ENCODE assay signal across 1 cellular context in the genomic region with DNA sequence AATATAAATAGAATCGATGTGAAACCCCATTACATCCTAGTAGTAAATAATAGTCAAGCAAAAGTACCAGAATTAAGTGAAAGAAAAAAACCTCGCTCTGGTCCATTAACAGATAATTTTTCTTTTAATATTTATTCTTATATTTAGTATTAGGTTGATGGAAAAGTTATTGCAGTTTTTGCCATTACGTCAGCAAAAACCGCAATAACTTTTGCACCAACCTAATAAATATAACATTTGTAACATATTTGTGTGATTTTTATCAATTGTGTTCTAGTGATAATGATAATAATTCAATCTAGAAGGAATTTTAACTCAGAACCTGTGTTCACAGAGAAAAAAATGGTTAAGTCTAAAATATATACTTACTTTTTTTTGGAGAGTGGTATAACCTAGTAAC.
TF ChIP-seq lines count a peak whose summit lies in the region.

No MANE protein-coding gene starts in this region.

TF ChIP-seq in HepG2, 621 proteins besides CTCF, POLR2A, EP300 and RAD21 (continued from another document):
- TF ChIP-seq, protein P1, sequence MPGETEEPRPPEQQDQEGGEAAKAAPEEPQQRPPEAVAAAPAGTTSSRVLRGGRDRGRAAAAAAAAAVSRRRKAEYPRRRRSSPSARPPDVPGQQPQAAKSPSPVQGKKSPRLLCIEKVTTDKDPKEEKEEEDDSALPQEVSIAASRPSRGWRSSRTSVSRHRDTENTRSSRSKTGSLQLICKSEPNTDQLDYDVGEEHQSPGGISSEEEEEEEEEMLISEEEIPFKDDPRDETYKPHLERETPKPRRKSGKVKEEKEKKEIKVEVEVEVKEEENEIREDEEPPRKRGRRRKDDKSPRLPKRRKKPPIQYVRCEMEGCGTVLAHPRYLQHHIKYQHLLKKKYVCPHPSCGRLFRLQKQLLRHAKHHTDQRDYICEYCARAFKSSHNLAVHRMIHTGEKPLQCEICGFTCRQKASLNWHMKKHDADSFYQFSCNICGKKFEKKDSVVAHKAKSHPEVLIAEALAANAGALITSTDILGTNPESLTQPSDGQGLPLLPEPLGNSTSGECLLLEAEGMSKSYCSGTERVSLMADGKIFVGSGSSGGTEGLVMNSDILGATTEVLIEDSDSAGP (CRISPR knock-in tag; IDR thresholded peaks at IDR 0.05; ENCODE audit: borderline replicate concordance): no peak
- no peak for TF ChIP-seq ZNF674 (CRISPR knock-in tag; IDR thresholded peaks at IDR 0.05; ENCODE audit: low read depth)
- TF ChIP-seq NKX3-1 (CRISPR knock-in tag; IDR thresholded peaks at IDR 0.05): no peak
- peak; percentile 51 to 89; a peak in 3 of 4 replicates for TF ChIP-seq MAFK (conservative IDR thresholded peaks at IDR 0.05 in 1 of 2, IDR thresholded peaks at IDR 0.05 in 1 of 2; ENCODE audit: low read length in 2 of 2)
- TF ChIP-seq, protein P2, sequence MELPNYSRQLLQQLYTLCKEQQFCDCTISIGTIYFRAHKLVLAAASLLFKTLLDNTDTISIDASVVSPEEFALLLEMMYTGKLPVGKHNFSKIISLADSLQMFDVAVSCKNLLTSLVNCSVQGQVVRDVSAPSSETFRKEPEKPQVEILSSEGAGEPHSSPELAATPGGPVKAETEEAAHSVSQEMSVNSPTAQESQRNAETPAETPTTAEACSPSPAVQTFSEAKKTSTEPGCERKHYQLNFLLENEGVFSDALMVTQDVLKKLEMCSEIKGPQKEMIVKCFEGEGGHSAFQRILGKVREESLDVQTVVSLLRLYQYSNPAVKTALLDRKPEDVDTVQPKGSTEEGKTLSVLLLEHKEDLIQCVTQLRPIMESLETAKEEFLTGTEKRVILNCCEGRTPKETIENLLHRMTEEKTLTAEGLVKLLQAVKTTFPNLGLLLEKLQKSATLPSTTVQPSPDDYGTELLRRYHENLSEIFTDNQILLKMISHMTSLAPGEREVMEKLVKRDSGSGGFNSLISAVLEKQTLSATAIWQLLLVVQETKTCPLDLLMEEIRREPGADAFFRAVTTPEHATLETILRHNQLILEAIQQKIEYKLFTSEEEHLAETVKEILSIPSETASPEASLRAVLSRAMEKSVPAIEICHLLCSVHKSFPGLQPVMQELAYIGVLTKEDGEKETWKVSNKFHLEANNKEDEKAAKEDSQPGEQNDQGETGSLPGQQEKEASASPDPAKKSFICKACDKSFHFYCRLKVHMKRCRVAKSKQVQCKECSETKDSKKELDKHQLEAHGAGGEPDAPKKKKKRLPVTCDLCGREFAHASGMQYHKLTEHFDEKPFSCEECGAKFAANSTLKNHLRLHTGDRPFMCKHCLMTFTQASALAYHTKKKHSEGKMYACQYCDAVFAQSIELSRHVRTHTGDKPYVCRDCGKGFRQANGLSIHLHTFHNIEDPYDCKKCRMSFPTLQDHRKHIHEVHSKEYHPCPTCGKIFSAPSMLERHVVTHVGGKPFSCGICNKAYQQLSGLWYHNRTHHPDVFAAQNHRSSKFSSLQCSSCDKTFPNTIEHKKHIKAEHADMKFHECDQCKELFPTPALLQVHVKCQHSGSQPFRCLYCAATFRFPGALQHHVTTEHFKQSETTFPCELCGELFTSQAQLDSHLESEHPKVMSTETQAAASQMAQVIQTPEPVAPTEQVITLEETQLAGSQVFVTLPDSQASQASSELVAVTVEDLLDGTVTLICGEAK (IDR thresholded peaks at IDR 0.05): peak; percentile 79
- TF ChIP-seq, protein P2 (CRISPR knock-in tag; IDR thresholded peaks at IDR 0.05): no peak
